Comparison of ENCODE assay signal across 6 cellular contexts in the genomic region with DNA sequence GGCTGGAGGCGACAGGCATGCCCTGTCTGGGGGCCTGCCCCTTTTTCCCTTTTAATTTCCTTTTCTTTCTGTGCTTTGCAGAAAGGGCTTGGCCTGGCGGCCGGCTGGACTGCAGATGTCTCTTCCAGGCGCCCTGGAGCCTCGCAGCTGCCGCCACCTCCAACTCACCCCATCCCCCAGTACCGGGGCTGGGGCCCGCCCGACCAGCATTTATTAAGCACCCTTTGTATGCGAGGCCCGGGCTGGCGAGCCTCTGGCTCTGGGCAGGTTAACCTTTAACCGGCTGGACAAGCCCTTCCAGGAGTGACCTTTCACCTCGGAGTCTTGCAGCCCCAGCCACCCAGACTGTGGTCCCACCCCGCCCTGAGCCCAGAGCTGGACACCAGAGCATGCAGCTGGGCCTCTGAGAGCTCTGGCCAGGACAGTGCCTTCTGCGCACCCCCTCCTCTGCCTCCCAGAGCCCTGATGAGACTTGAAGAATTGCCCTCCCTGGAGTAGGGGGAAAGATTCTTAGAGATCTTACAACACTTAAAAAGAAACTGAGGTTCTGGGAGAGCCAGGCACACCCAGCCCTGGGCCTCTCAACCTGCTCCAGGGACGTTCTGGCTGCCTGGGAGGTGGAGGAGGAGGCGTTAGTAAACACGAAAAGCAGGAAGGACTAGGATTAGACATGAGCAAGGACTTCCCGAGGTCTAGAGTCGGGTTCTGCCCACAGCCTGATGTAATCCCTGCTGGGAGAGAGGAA. TPM values are rescaled to one million over a fixed set of nuclear protein-coding genes. Genes with fewer than 3 reads are reported as not detected.
DNase-seq lines count a peak whose midpoint lies in the region; ATAC-seq and TF ChIP-seq lines count a peak whose summit lies in the region.

No MANE protein-coding gene starts in this region.

- H3K9me3 ChIP-seq in Peyer's patch (no peaks in the 10 kb centered on the region), right atrium auricular region (no peaks in the 10 kb centered on the region)

- H3K27ac Mint-ChIP-seq in type B pancreatic cell: peak overlapping the region; percentile 93

- H3K27me3 ChIP-seq in Peyer's patch: no peaks in the 10 kb centered on the region
- no peaks in the 10 kb centered on the region for H3K27me3 ChIP-seq in right atrium auricular region

- peak overlapping the region; percentile 91 for H3K4me3 Mint-ChIP-seq in type B pancreatic cell

- no peak for ATAC-seq in HG02642 (IDR thresholded peaks at IDR 0.05; ENCODE audit: poor library complexity, unreplicated experiment)

- H3K4me3 ChIP-seq in Peyer's patch (peak overlapping the region; percentile 57 to 93 (median 74)), right atrium auricular region (peak overlapping the region; percentile 58 to 78)

- peak overlapping the region; percentile 79 to 92 (median 90) for H3K27ac ChIP-seq in Peyer's patch
- peak overlapping the region; percentile 77 to 86 for H3K27ac ChIP-seq in right atrium auricular region

- peaks cover 31% of the 10 kb centered on the region for H3K4me1 Mint-ChIP-seq in type B pancreatic cell (ENCODE audit: unreplicated experiment)

- no peaks in the 10 kb centered on the region for H3K9me3 Mint-ChIP-seq in type B pancreatic cell

- DNase-seq in EL (peak; percentile 45), Peyer's patch (peak in 2 of 3 donors; percentile 79), right atrium auricular region (ENCODE audit: low spot score) (no peak), type B pancreatic cell (ENCODE audit: extremely low spot score, unreplicated experiment) (no peak), GM20000 (ENCODE audit: low spot score) (no peak)

- peak; percentile 9 to 27 for TF ChIP-seq POLR2A in Peyer's patch (IDR thresholded peaks at IDR 0.05)

- no peaks in the 10 kb centered on the region for H3K36me3 Mint-ChIP-seq in type B pancreatic cell

- no peaks in the 10 kb centered on the region for H3K27me3 Mint-ChIP-seq in type B pancreatic cell

- H3K36me3 ChIP-seq in Peyer's patch (no peaks in the 10 kb centered on the region), right atrium auricular region (no peaks in the 10 kb centered on the region)

- H3K4me1 ChIP-seq in Peyer's patch (peaks cover 7 to 47% (median 13%) of the 10 kb centered on the region in 4 donors), right atrium auricular region (peaks cover 0 to 33% of the 10 kb centered on the region in 2 donors)

- TF ChIP-seq CTCF in Peyer's patch (IDR thresholded peaks at IDR 0.05): no peak
- no peak for TF ChIP-seq CTCF in right atrium auricular region (IDR thresholded peaks at IDR 0.05)
- no peak for TF ChIP-seq CTCF in type B pancreatic cell (conservative IDR thresholded peaks at IDR 0.05)
- no peak for TF ChIP-seq CTCF in GM20000 (IDR thresholded peaks at IDR 0.05; ENCODE audit: extremely low read depth, missing control alignments)

RNA-seq across cellular contexts. Expression of a gene that starts 1.1 kb away (rescaled TPM):
- total RNA-seq in Peyer's patch (100 to 1,000 TPM in 3 of 4 donors, 10 to 100 TPM in 1; 42.1 to 217 (median 142) TPM), right atrium auricular region (10 to 100 TPM; 63.6 to 69.7 TPM), type B pancreatic cell (ENCODE audit: low replicate concordance) (70.9 and 94.2 TPM in 2 replicates)

RNA-seq across cellular contexts. Expression of a gene that starts 17.7 kb away (rescaled TPM):
- total RNA-seq in Peyer's patch (10 to 100 TPM in 1 of 4 donors, 1 to 10 TPM in 3; 1.6 to 11.6 (median 2.5) TPM), right atrium auricular region (1 to 10 TPM; 4.3 to 6.6 TPM), type B pancreatic cell (ENCODE audit: low replicate concordance) (0.29 TPM in 1 of 2 replicates, not detected in the other)

RNA-seq across cellular contexts. Expression of a gene that starts 20.4 kb away (rescaled TPM):
- total RNA-seq in Peyer's patch: 100 to 1,000 TPM in 1 of 4 donors, 10 to 100 TPM in 3; 51.8 to 174 (median 59.2) TPM
- total RNA-seq in right atrium auricular region: 10 to 100 TPM; 67.9 to 71.7 TPM
- 84.6 and 93.3 TPM in 2 replicates for total RNA-seq in type B pancreatic cell (ENCODE audit: low replicate concordance)

RNA-seq across cellular contexts. Expression of a gene that starts 20.8 kb away (rescaled TPM):
- total RNA-seq in Peyer's patch (10 to 100 TPM in 3 of 4 donors, 1 to 10 TPM in 1; 8.3 to 38.5 (median 30.8) TPM), right atrium auricular region (1 to 10 TPM; 5.9 to 8.2 TPM), type B pancreatic cell (ENCODE audit: low replicate concordance) (19.2 and 23.8 TPM in 2 replicates)

RNA-seq across cellular contexts. Expression of a gene that starts 31.7 kb away (rescaled TPM):
- total RNA-seq in Peyer's patch: 10 to 100 TPM in 3 of 4 donors, 1 to 10 TPM in 1; 7.7 to 13.6 (median 11.2) TPM
- 10 to 100 TPM; 17.5 to 18.4 TPM for total RNA-seq in right atrium auricular region
- total RNA-seq in type B pancreatic cell (ENCODE audit: low replicate concordance): 18.7 and 22.3 TPM in 2 replicates

Comparison
In these comparisons a context has a peak if more than half of its experiments do, and no peak if none do; other contexts are left out.
1. DNase-seq: peak in EL (single experiment) and Peyer's patch (2 of 3); none in right atrium auricular region (single experiment), type B pancreatic cell (single experiment) and GM20000 (single experiment).